In the genomic region with DNA sequence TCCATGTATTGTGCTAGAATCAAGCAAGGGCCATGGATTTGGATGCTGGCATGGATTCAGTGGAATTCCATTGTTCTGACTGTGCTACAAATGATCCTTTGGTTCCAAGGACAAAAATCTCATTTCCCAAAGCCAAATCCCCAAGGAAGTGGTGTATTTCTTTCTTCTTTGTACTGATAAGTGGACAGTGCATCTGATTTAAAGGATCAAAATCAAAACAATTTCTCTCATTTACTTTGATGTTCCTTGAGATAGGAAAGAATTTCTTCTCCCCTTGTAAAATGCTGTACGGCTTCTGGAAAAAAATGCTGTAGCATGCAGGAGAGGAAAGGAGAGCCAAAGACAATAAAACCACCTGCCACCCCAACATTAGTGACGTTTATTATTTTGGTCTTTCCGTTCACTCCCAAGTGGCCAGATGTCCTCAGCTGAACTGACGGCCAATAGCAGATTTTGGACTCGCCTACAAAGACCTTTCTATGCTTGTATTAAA, we compare ENCODE assay signal across 9 cellular contexts.
A peak's percentile ranks its signal among the peaks of the same experiment; 100 is the strongest.
DNase-seq lines count a peak whose midpoint lies in the region; ATAC-seq lines count a peak whose summit lies in the region.
"Had no signal": no experiment of that assay in that cellular context is flagged by ENCODE, and none has a peak within 500 bp of the region (broad histone marks: within the 10 kb centered on the region; RNA-seq: fewer than 3 reads in every experiment).

No MANE protein-coding gene starts in this region.

- peak; percentile 55 for DNase-seq in AG20443 (ENCODE audit: low spot score)
- DNase-seq in NCI-H2029 (lab: John Stamatoyannopoulos, UW), result peak; percentile 64
- DNase-seq in dedifferentiated amniotic fluid mesenchymal stem cell (ENCODE audit: extremely low spot score), result peak; percentile 59
- peak; percentile 88 for DNase-seq in myocyte (ENCODE audit: low read depth)
- DNase-seq in NCI-H526 treated with DMSO at 0.1 percent for 48 hours (lab: John Stamatoyannopoulos, UW), result no peak
- no peak for DNase-seq in foreskin melanocyte
- DNase-seq: NCI-H1105 had no signal

- ATAC-seq in HG02763 (IDR thresholded peaks at IDR 0.05; ENCODE audit: unreplicated experiment) (no peak), GM18867 (IDR thresholded peaks at IDR 0.05; ENCODE audit: unreplicated experiment) (no peak)

Comparison
In these comparisons a context has a peak if more than half of its experiments do, and no peak if none do; other contexts are left out.
1. DNase-seq: peak in AG20443 (single experiment), NCI-H2029 (single experiment), dedifferentiated amniotic fluid mesenchymal stem cell (single experiment) and myocyte (single experiment); none in NCI-H526 treated with DMSO at 0.1 percent for 48 hours (single experiment) and foreskin melanocyte (single experiment).